ENCODE assay signal across 19 cellular contexts in the genomic region with DNA sequence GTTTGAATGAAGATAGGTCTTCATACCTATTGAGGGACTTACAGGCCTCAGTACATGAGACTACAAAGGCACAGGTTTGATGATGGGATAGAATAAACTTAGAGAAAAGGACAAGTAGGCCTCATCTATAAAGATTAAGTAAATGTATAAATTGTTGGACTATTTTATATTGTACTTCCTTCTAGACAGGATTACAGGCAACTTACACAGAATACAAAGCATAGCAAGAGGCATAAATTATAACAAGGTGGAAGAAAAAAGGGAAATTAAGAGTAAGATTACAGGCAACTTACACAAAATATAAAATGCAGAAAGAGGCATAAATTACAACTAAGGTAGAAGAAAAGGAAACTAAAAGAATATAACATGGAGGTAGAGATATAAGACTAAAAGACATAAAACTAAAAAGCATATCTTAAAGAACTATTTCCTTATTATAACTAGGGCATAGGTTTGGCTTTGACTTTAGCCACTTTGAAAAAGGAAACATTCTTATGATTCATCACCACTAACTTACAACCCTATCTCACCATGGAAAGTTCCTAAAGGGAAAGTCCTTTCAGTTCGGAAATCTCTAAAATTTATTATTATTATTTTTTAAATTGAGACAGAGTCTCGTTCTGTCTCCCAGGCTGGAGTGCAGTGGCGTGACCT.
"Had no signal": no experiment of that assay in that cellular context is flagged by ENCODE, and none has a peak within 500 bp of the region (broad histone marks: within the 10 kb centered on the region; RNA-seq: fewer than 3 reads in every experiment).

No MANE protein-coding gene starts in this region.

- H3K27me3 ChIP-seq: cardiac muscle cell, dorsolateral prefrontal cortex, stomach, upper lobe of right lung had no signal

- H3K27ac Mint-ChIP-seq: activated CD4-positive, alpha-beta T cell treated with anti-CD3 and anti-CD28 coated beads, Interleukin-2, amount 10 ng/mL, durations not matched to agents 7 days and 5 days; activated naive CD4-positive, alpha-beta T cell treated with anti-CD3 and anti-CD28 coated beads, Interleukin-2, amount 10 ng/mL, durations not matched to agents 7 days and 5 days; activated T-helper 2 cell treated with anti-CD3 and anti-CD28 coated beads, Interferon-gamma antibody, Interleukin-2, Interleukin-4, amounts not matched to agents 10 μg/mL and 5 μg/mL and 100 μg/mL, durations not matched to agents 14 hours and 24 hours and 36 hours had no signal

- H3K4me3 Mint-ChIP-seq: activated CD4-positive, alpha-beta T cell treated with anti-CD3 and anti-CD28 coated beads, Interleukin-2, amount 10 ng/mL, durations not matched to agents 7 days and 5 days; activated naive CD4-positive, alpha-beta T cell treated with anti-CD3 and anti-CD28 coated beads, Interleukin-2, amount 10 ng/mL, durations not matched to agents 7 days and 5 days had no signal

- H3K4me3 ChIP-seq: cardiac muscle cell, dorsolateral prefrontal cortex, psoas muscle, stomach, upper lobe of right lung had no signal

- H3K9me3 Mint-ChIP-seq: activated CD4-positive, alpha-beta T cell treated with anti-CD3 and anti-CD28 coated beads, Interleukin-2, amount 10 ng/mL, durations not matched to agents 7 days and 5 days; activated naive CD4-positive, alpha-beta T cell treated with anti-CD3 and anti-CD28 coated beads, Interleukin-2, amount 10 ng/mL, durations not matched to agents 7 days and 5 days; activated T-helper 2 cell treated with anti-CD3 and anti-CD28 coated beads, Interferon-gamma antibody, Interleukin-2, Interleukin-4, amounts not matched to agents 10 μg/mL and 5 μg/mL and 100 μg/mL, durations not matched to agents 14 hours and 24 hours and 36 hours had no signal

- DNase-seq: activated CD4-positive, alpha-beta T cell treated with anti-CD3 and anti-CD28 coated beads, Interleukin-2, amount 10 ng/mL, durations not matched to agents 7 days and 5 days; activated CD4-positive, CD25-positive, alpha-beta regulatory T cell; activated CD8-positive, alpha-beta memory T cell treated with anti-CD3 and anti-CD28 coated beads for 24 hours; activated CD8-positive, alpha-beta memory T cell treated with anti-CD3 and anti-CD28 coated beads, Interleukin-2, amount 50 U/mL, for 48 hours; activated naive CD4-positive, alpha-beta T cell treated with anti-CD3 and anti-CD28 coated beads, Interleukin-2, amount 10 ng/mL, durations not matched to agents 7 days and 5 days; amniotic stem cell; dorsolateral prefrontal cortex; foreskin fibroblast; mesendoderm; psoas muscle; right cardiac atrium; SK-N-SH; stimulated activated CD4-positive, alpha-beta T cell treated with anti-CD3 and anti-CD28 coated beads, Interleukin-2, amount 100 ng/mL, for 24 hours; stomach; T-helper 9 cell; upper lobe of right lung had no signal

- ATAC-seq: right cardiac atrium, upper lobe of right lung had no signal

- H3K9ac ChIP-seq: SK-N-SH had no signal

- H3K27ac ChIP-seq: cardiac muscle cell, dorsolateral prefrontal cortex, epithelial cell of prostate, psoas muscle, upper lobe of right lung had no signal

- H3K4me1 ChIP-seq: psoas muscle, stomach, upper lobe of right lung had no signal

- H3K4me2 ChIP-seq: SK-N-SH had no signal

- H3K27me3 Mint-ChIP-seq: activated CD4-positive, alpha-beta T cell treated with anti-CD3 and anti-CD28 coated beads, Interleukin-2, amount 10 ng/mL, durations not matched to agents 7 days and 5 days; activated naive CD4-positive, alpha-beta T cell treated with anti-CD3 and anti-CD28 coated beads, Interleukin-2, amount 10 ng/mL, durations not matched to agents 7 days and 5 days had no signal

- H3K9me2 ChIP-seq: SK-N-SH had no signal

- H3K9me3 ChIP-seq: psoas muscle, SK-N-SH, stomach, upper lobe of right lung had no signal
